Comparison of ENCODE assay signal across 1 cellular context in the genomic region with DNA sequence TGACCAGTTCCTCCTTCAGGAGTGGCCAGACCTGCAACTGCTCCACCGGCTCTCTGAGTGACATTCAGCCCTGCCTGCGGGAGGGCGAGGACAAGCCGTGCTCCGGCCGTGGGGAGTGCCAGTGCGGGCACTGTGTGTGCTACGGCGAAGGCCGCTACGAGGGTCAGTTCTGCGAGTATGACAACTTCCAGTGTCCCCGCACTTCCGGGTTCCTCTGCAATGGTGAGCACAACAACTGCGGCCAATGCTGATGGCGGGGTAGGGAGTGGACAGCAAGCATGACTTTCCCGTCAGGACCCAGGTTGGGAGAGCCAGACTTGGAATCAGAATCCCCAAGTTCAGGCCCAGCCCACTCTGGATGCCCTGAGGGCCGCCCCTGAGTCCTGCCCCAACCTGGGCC.
TF ChIP-seq lines count a peak whose summit lies in the region.

No MANE protein-coding gene starts in this region.

TF ChIP-seq in IMR-90, 13 proteins besides CTCF, POLR2A, EP300 and RAD21 (continued from another document):
- TF ChIP-seq USF2 (IDR thresholded peaks at IDR 0.05; ENCODE audit: low read depth, low read length), result no peak
